In genomic region chrX:40719731-40720130, GRCh38 we compare ENCODE assay signal across 30 cellular contexts. TPM values are rescaled to one million over a fixed set of nuclear protein-coding genes. Genes with fewer than 3 reads are reported as not detected.
DNase-seq lines count a peak whose midpoint lies in the region; ATAC-seq and TF ChIP-seq lines count a peak whose summit lies in the region.
"Had no signal": no experiment of that assay in that cellular context is flagged by ENCODE, and none has a peak within 500 bp of the region (broad histone marks: within the 10 kb centered on the region; RNA-seq: fewer than 3 reads in every experiment).

No MANE protein-coding gene starts in this region.

- peaks cover 27% of the 10 kb centered on the region for H3K27me3 Mint-ChIP-seq in MCF 10A (ENCODE audit: insufficient read depth, unreplicated experiment)
- H3K27me3 Mint-ChIP-seq: activated B cell treated with CpG ODN at 0.5 μM for 24 hours; activated CD8-positive, alpha-beta memory T cell treated with anti-CD3 and anti-CD28 coated beads, Interleukin-2, amount 10 ng/mL, durations not matched to agents 7 days and 5 days; CD4-positive, CD25-positive, alpha-beta regulatory T cell had no signal

- H3K56ac ChIP-seq in IMR-90 (ENCODE audit: extremely low read depth, insufficient read depth, low read length) = no peak overlapping the region

- TF ChIP-seq RAD21 in IMR-90 (IDR thresholded peaks at IDR 0.05; ENCODE audit: low read length) = no peak

- H3K27ac Mint-ChIP-seq in MCF 10A (ENCODE audit: low read depth, unreplicated experiment) = peak overlapping the region; percentile 33
- H3K27ac Mint-ChIP-seq: activated B cell treated with CpG ODN at 0.5 μM for 24 hours had no signal

- no peak overlapping the region for H3K9ac ChIP-seq in IMR-90 (ENCODE audit: low read depth, low read length)
- H3K9ac ChIP-seq in fibroblast of lung (ENCODE audit: insufficient read depth, low read length) = no peak overlapping the region

- H3K36me3 ChIP-seq in breast epithelium (no peaks in the 10 kb centered on the region), IMR-90 (ENCODE audit: control insufficient read depth, insufficient read depth, low read length) (peaks cover 3% of the 10 kb centered on the region), fibroblast of lung (ENCODE audit: control insufficient read depth, insufficient read depth, low read length) (peaks cover 3% of the 10 kb centered on the region), gastrocnemius medialis (no peaks in the 10 kb centered on the region)
- H3K36me3 ChIP-seq: prostate gland, thyroid gland, uterus had no signal

- no peaks in the 10 kb centered on the region for H3K4me1 ChIP-seq in breast epithelium
- H3K4me1 ChIP-seq in IMR-90 (ENCODE audit: control insufficient read depth, insufficient read depth, low read length) = peaks cover 7% of the 10 kb centered on the region; the same call in 1 of the 2 replicates
- H3K4me1 ChIP-seq in fibroblast of lung (ENCODE audit: control insufficient read depth, extremely low read depth, insufficient read depth, low read length) = peaks cover 3% of the 10 kb centered on the region
- peaks cover 11 to 26% of the 10 kb centered on the region in 2 donors for H3K4me1 ChIP-seq in gastrocnemius medialis
- H3K4me1 ChIP-seq: prostate gland, sigmoid colon, thyroid gland, uterus had no signal

- dilution Hi-C loops in IMR-90 (cut with HindIII; ENCODE audit: low sequenced_read_pairs, unreplicated experiment) = no loop called here

- H4K20me1 ChIP-seq in IMR-90 (ENCODE audit: insufficient read depth, low read length) = peaks cover 18% of the 10 kb centered on the region
- no peaks in the 10 kb centered on the region for H4K20me1 ChIP-seq in fibroblast of lung (ENCODE audit: control insufficient read depth, extremely low read depth, insufficient read depth, low read length)

- H3K36me3 Mint-ChIP-seq in MCF 10A (ENCODE audit: insufficient read depth, unreplicated experiment) = peaks cover 6% of the 10 kb centered on the region

- no peaks in the 10 kb centered on the region for H3K9me3 Mint-ChIP-seq in MCF 10A (ENCODE audit: unreplicated experiment)
- H3K9me3 Mint-ChIP-seq: activated B cell treated with CpG ODN at 0.5 μM for 24 hours had no signal

- H2AK5ac ChIP-seq in IMR-90 (ENCODE audit: low read depth, low read length) = no peak overlapping the region

- H3K4me1 Mint-ChIP-seq in MCF 10A (ENCODE audit: insufficient read depth, unreplicated experiment) = no peaks in the 10 kb centered on the region

- no peak overlapping the region for H4K91ac ChIP-seq in IMR-90 (ENCODE audit: insufficient read depth, low read depth, low read length)

- in situ Hi-C loops in IMR-90 (cut with MboI; ENCODE audit: low sequenced_read_pairs) (no loop called here), gastrocnemius medialis (cut with MboI; ENCODE audit: low sequenced_read_pairs in 4 of 4) (no loop called here)

- TF ChIP-seq CTCF in MCF 10A (IDR thresholded peaks at IDR 0.05; ENCODE audit: unreplicated experiment) = no peak
- no peak for TF ChIP-seq CTCF in breast epithelium (IDR thresholded peaks at IDR 0.05)
- no peak for TF ChIP-seq CTCF in IMR-90 (conservative IDR thresholded peaks at IDR 0.05; ENCODE audit: low read depth, low read length)
- no peak for TF ChIP-seq CTCF in fibroblast of lung (conservative IDR thresholded peaks at IDR 0.05 in 1 of 2, IDR thresholded peaks at IDR 0.05 in 1 of 2; ENCODE audit: low read depth in 1 of 2, low read length in 2 of 2)
- no peak for TF ChIP-seq CTCF in gastrocnemius medialis (IDR thresholded peaks at IDR 0.05 in 4 of 5, conservative IDR thresholded peaks at IDR 0.05 in 1 of 5)

- CTCF ChIA-PET in MCF 10A (lab: Yijun Ruan, JAX) = interaction anchor here (0.6 to 1.6 kb wide), 2 partner anchors 74 to 389 kb away, joined by 3 to 5 read pairs; no protein-coding TSS in a partner anchor
- CTCF ChIA-PET in IMR-90 (lab: Yijun Ruan, JAX) = interaction anchor here (1.2 kb wide), 1 partner anchor 75 kb away, joined by 3 read pairs; no protein-coding TSS in a partner anchor

- H3K4me3 ChIP-seq in breast epithelium (no peak overlapping the region), IMR-90 (ENCODE audit: insufficient read depth, low read depth, low read length) (no peak overlapping the region), fibroblast of lung (replicated peaks in 1 of 4; ENCODE audit: control extremely low read depth in 1 of 4, insufficient read depth in 1 of 4, low read depth in 3 of 4, low read length in 4 of 4) (no peak overlapping the region), gastrocnemius medialis (no peak overlapping the region)
- H3K4me3 ChIP-seq: prostate gland, sigmoid colon, SJSA1, thyroid gland, uterus had no signal

- ATAC-seq in IMR-90 (ENCODE audit: low read depth) (peak; percentile 46), gastrocnemius medialis (no peak), GM19328 (IDR thresholded peaks at IDR 0.05; ENCODE audit: unreplicated experiment) (no peak), HG02981 (IDR thresholded peaks at IDR 0.05; ENCODE audit: unreplicated experiment) (no peak)
- ATAC-seq: activated CD8-positive, alpha-beta memory T cell treated with anti-CD3 and anti-CD28 coated beads, Interleukin-2, amount 10 ng/mL, durations not matched to agents 7 days and 5 days; left cardiac atrium had no signal

- no peak overlapping the region for H2BK20ac ChIP-seq in IMR-90 (ENCODE audit: low read depth, low read length)

- H2BK5ac ChIP-seq in IMR-90 (ENCODE audit: low read depth, low read length, poor library complexity, severe bottlenecking) = peak overlapping the region; percentile 89

- H3K14ac ChIP-seq in IMR-90 (replicated peaks; ENCODE audit: low read depth, low read length) = no peak overlapping the region

- no peak overlapping the region for H2BK15ac ChIP-seq in IMR-90 (ENCODE audit: low read depth, low read length)

- peak overlapping the region; percentile 20; the same call in 1 of the 2 replicates for H3K23ac ChIP-seq in IMR-90 (ENCODE audit: low read depth, low read length)

- POLR2A ChIA-PET in MCF 10A (lab: Yijun Ruan, JAX) = interaction anchor here (0.7 to 2.1 kb wide), 2 partner anchors 11 to 16 kb away, joined by 3 to 7 read pairs; partner anchors contain the start of gene MED14
- POLR2A ChIA-PET in IMR-90 (lab: Charles Lee; ENCODE audit: unreplicated experiment) = no interaction called here

- BruUV-seq in MCF 10A (replicated peaks; lab: Mats Ljungman, UMichigan) (no TSS peak), IMR-90 (replicated peaks; lab: Mats Ljungman, UMichigan) (no TSS peak)

- H3K79me2 ChIP-seq in fibroblast of lung (ENCODE audit: control insufficient read depth, insufficient read depth, low read length) = peaks cover 12% of the 10 kb centered on the region

- H4K5ac ChIP-seq in IMR-90 (ENCODE audit: low read depth, low read length) = no peak overlapping the region

- H3K27ac ChIP-seq in breast epithelium (no peak overlapping the region), IMR-90 (ENCODE audit: insufficient read depth, low read length) (peak overlapping the region; percentile 62; the same call in 1 of the 2 replicates), fibroblast of lung (ENCODE audit: insufficient read depth, low read length) (no peak overlapping the region), gastrocnemius medialis (peak overlapping the region in 3 of 4 donors; percentile 53 to 98 (median 53))
- H3K27ac ChIP-seq: prostate gland, sigmoid colon, SJSA1, thyroid gland, uterus had no signal

- H3K79me1 ChIP-seq in IMR-90 (ENCODE audit: low read depth in 1 of 2, low read length in 2 of 2) = peaks cover 3 to 31% of the 10 kb centered on the region in 2 experiments; a peak in 3 of 4 replicates

- no peak overlapping the region for H2AK9ac ChIP-seq in IMR-90 (replicated peaks; ENCODE audit: low read depth, low read length, poor library complexity)

- 0 out of 2 replicates have a peak overlapping the region, but pooled peaks have one; percentile 41 for H2BK120ac ChIP-seq in IMR-90 (ENCODE audit: low read depth, low read length)

- no peak for DNase-seq in MCF 10A (ENCODE audit: unreplicated experiment)
- no peak for DNase-seq in breast epithelium (ENCODE audit: low spot score in 2 of 2)
- DNase-seq in IMR-90 = peak; percentile 45
- DNase-seq in fibroblast of lung (ENCODE audit: low read depth in 2 of 2) = peak in 1 of 2 donors; percentile 16
- DNase-seq in gastrocnemius medialis = no peak
- no peak for DNase-seq in stimulated activated CD4-positive, alpha-beta T cell treated with anti-CD3 and anti-CD28 coated beads, Interleukin-1b, Interleukin-23, amount 100 ng/mL, for 48 hours
- DNase-seq: 8988T; activated B cell treated with CpG ODN at 0.5 μM for 24 hours; activated CD4-positive, alpha-beta T cell treated with anti-CD3 and anti-CD28 coated beads, Interleukin-2, amount 50 U/mL, for 1 hour; activated CD8-positive, alpha-beta memory T cell treated with anti-CD3 and anti-CD28 coated beads, Interleukin-2, amount 10 ng/mL, durations not matched to agents 7 days and 5 days; activated naive CD4-positive, alpha-beta T cell; activated T-cell treated with anti-CD3 and anti-CD28 coated beads, Interleukin-2, amount 50 U/mL, for 48 hours; CD4-positive, CD25-positive, alpha-beta regulatory T cell; DMS 273 treated with DMSO at 0.1 percent for 48 hours; GOT3; left cardiac atrium; NCI-H1092 treated with DMSO at 0.1 percent for 48 hours; NCI-H187; NCI-H2171; NCI-H510A; RPMI8226; sigmoid colon; stimulated activated CD4-positive, alpha-beta T cell treated with anti-CD3 and anti-CD28 coated beads, Interleukin-4, amount 100 ng/mL, for 24 hours; T-helper 1 cell; uterus had no signal

- TF ChIP-seq POLR2A in breast epithelium (IDR thresholded peaks at IDR 0.05) (no peak), IMR-90 (IDR thresholded peaks at IDR 0.05; ENCODE audit: low read depth, low read length) (no peak), gastrocnemius medialis (IDR thresholded peaks at IDR 0.05) (no peak)

- H3K27me3 ChIP-seq in breast epithelium (no peaks in the 10 kb centered on the region), IMR-90 (ENCODE audit: control insufficient read depth, insufficient read depth, low read length) (no peaks in the 10 kb centered on the region; the same call in 1 of the 2 replicates), fibroblast of lung (ENCODE audit: control insufficient read depth, insufficient read depth, low read length) (no peaks in the 10 kb centered on the region), gastrocnemius medialis (no peaks in the 10 kb centered on the region)
- H3K27me3 ChIP-seq: sigmoid colon, SJSA1, thyroid gland, uterus had no signal

- no peak overlapping the region for H3K4me3 Mint-ChIP-seq in MCF 10A (ENCODE audit: unreplicated experiment)
- H3K4me3 Mint-ChIP-seq: activated B cell treated with CpG ODN at 0.5 μM for 24 hours; activated CD8-positive, alpha-beta memory T cell treated with anti-CD3 and anti-CD28 coated beads, Interleukin-2, amount 10 ng/mL, durations not matched to agents 7 days and 5 days had no signal

- no peaks in the 10 kb centered on the region for H3K9me3 ChIP-seq in breast epithelium
- H3K9me3 ChIP-seq in IMR-90 (ENCODE audit: control insufficient read depth, insufficient read depth, low read length) = no peaks in the 10 kb centered on the region
- H3K9me3 ChIP-seq in fibroblast of lung (ENCODE audit: control insufficient read depth, insufficient read depth, low read depth, low read length) = no peaks in the 10 kb centered on the region
- no peaks in the 10 kb centered on the region for H3K9me3 ChIP-seq in gastrocnemius medialis
- H3K9me3 ChIP-seq: prostate gland, sigmoid colon, SJSA1, thyroid gland, uterus had no signal

- H3K4ac ChIP-seq in IMR-90 (ENCODE audit: low read depth, low read length) = no peak overlapping the region

- H4K8ac ChIP-seq in IMR-90 (ENCODE audit: low read depth in 2 of 2, low read length in 2 of 2) = no peak overlapping the region; a peak in 1 of 4 replicates

- H2AFZ ChIP-seq in IMR-90 (replicated peaks; ENCODE audit: low read length, poor library complexity) (no peak overlapping the region), fibroblast of lung (ENCODE audit: low read length) (no peak overlapping the region)

- H3K18ac ChIP-seq in IMR-90 (ENCODE audit: low read depth, low read length) = peak overlapping the region; percentile 5; the same call in 1 of the 2 replicates

- H3K4me2 ChIP-seq in IMR-90 (ENCODE audit: low read depth, low read length) (0 out of 2 replicates have a peak overlapping the region, but pooled peaks have one; percentile 7), fibroblast of lung (ENCODE audit: extremely low read depth, insufficient read depth, low read length) (peak overlapping the region; percentile 25)

- no peaks in the 10 kb centered on the region; the same call in 1 of the 2 replicates for H3K9me1 ChIP-seq in IMR-90 (ENCODE audit: insufficient read depth, low read length)

- intact Hi-C loops in MCF 10A (cut with micrococcal nuclease) (no loop called here), breast epithelium (cut with DNase I; ENCODE audit: low total_unique reads) (loop anchor here (10.0 kb wide), 1 partner anchor 1825 kb away; no protein-coding TSS in a partner anchor), IMR-90 (cut with micrococcal nuclease) (no loop called here), gastrocnemius medialis (cut with DNase I; ENCODE audit: low total_unique reads) (no loop called here)

RNA-seq across cellular contexts. Expression of gene MED14, which starts 15.6 kb away (rescaled TPM):
- total RNA-seq in MCF 10A (2022) = 35.6 and 36.4 TPM in 2 replicates
- 10 to 100 TPM; 25.8 to 41.4 (median 33.8) TPM for total RNA-seq in breast epithelium
- total RNA-seq in IMR-90 (2012; rRNA removed) = 16.4 and 17.6 TPM in 2 replicates
- polyA plus RNA-seq in IMR-90 (2012; rRNA removed) = 25.9 and 28.0 TPM in 2 replicates
- polyA plus RNA-seq in IMR-90 (2012; cell fraction: cytosol; rRNA removed) = 10.8 and 19.7 TPM in 2 replicates
- polyA plus RNA-seq in IMR-90 (2012; cell fraction: nucleus; rRNA removed; ENCODE audit: low replicate concordance) = 20.7 and 64.4 TPM in 2 replicates
- 8.5 and 18.3 TPM in 2 replicates for total RNA-seq in fibroblast of lung
- polyA plus RNA-seq in fibroblast of lung = 26.6 and 31.3 TPM in 2 replicates
- polyA plus RNA-seq in fibroblast of lung (2012) = 15.8 and 20.6 TPM in 2 replicates
- 60.7 and 71.2 TPM in 2 replicates for polyA minus RNA-seq in fibroblast of lung (ENCODE audit: low replicate concordance)
- total RNA-seq in gastrocnemius medialis = 10 to 100 TPM; 19.8 to 27.0 (median 24.0) TPM

Comparison
In these comparisons a context has a peak if more than half of its experiments do, and no peak if none do; other contexts are left out.
1. H3K27ac ChIP-seq: peak in IMR-90 (single experiment) and gastrocnemius medialis (3 of 4); none in breast epithelium (0 of 2) and fibroblast of lung (single experiment).